27 cellular contexts compared by ENCODE assay signal in genomic region chr13:74895042-74895811, GRCh38.
"Had no signal": no experiment of that assay in that cellular context is flagged by ENCODE, and none has a peak within 500 bp of the region (broad histone marks: within the 10 kb centered on the region; RNA-seq: fewer than 3 reads in every experiment).

No MANE protein-coding gene starts in this region.

- ATAC-seq: esophagus mucosa; gastrocnemius medialis; left ventricle myocardium superior; lower lobe of right lung; naive thymus-derived CD8-positive, alpha-beta T cell; psoas muscle; right cardiac atrium; stimulated activated effector memory CD8-positive, alpha-beta T cell treated with anti-CD3 and anti-CD28 coated beads, Interleukin-12 subunit alpha, Interleukin-12 subunit beta, amount 100 ng/mL, for 72 hours; upper lobe of right lung had no signal

- DNase-seq: effector CD8-positive, alpha-beta T cell; endodermal cell; foreskin fibroblast; gastrocnemius medialis; head of caudate nucleus; left ventricle myocardium superior; lower lobe of right lung; naive thymus-derived CD8-positive, alpha-beta T cell; nephron progenitor cell; occipital lobe; ovary; posterior cingulate gyrus; psoas muscle; right cardiac atrium; sigmoid colon; stimulated activated CD4-positive, alpha-beta T cell treated with anti-CD3 and anti-CD28 coated beads, Interleukin-2, amount 100 ng/mL, for 24 hours; stimulated activated CD4-positive, alpha-beta T cell treated with anti-CD3 and anti-CD28 coated beads, Interleukin-4, amount 100 ng/mL, for 24 hours; stimulated activated naive CD4-positive, alpha-beta T cell treated with Interleukin-2 at 50 U/mL for 16 hours; stomach; testis; transverse colon; upper lobe of right lung; uterus had no signal

- H3K4me1 ChIP-seq: gastrocnemius medialis, lower lobe of right lung, psoas muscle, sigmoid colon, testis, transverse colon, upper lobe of right lung, uterus had no signal

- H3K36me3 ChIP-seq: gastrocnemius medialis, lower lobe of right lung, ovary, sigmoid colon, stomach, transverse colon, upper lobe of right lung, uterus had no signal

- H3K9me3 ChIP-seq: gastrocnemius medialis, lower lobe of right lung, ovary, psoas muscle, sigmoid colon, stomach, testis, transverse colon, upper lobe of right lung, uterus had no signal

- FAIRE-seq: keratinocyte had no signal

- H3K4me3 ChIP-seq: gastrocnemius medialis, lower lobe of right lung, ovary, psoas muscle, sigmoid colon, stomach, testis, transverse colon, upper lobe of right lung, uterus had no signal

- H3K27me3 ChIP-seq: gastrocnemius medialis, ovary, sigmoid colon, stomach, testis, transverse colon, upper lobe of right lung, uterus had no signal

- H3K27ac ChIP-seq: epithelial cell of prostate, gastrocnemius medialis, lower lobe of right lung, ovary, psoas muscle, sigmoid colon, stomach, testis, transverse colon, upper lobe of right lung, uterus had no signal
